Comparison of ENCODE assay signal across 7 cellular contexts in genomic region chr11:118688338-118688737, GRCh38. TPM values are rescaled to one million over a fixed set of nuclear protein-coding genes. Genes with fewer than 3 reads are reported as not detected.
"Had no signal": no experiment of that assay in that cellular context is flagged by ENCODE, and none has a peak within 500 bp of the region (broad histone marks: within the 10 kb centered on the region; RNA-seq: fewer than 3 reads in every experiment).

No MANE protein-coding gene starts in this region.

RNA-seq across cellular contexts. Expression of gene TREH, which starts 8.9 kb away (rescaled TPM):
- total RNA-seq: activated CD4-positive, alpha-beta memory T cell treated with anti-CD3 and anti-CD28 coated beads, Interleukin-2, amount 10 ng/mL, durations not matched to agents 7 days and 5 days; activated naive CD8-positive, alpha-beta T cell treated with anti-CD3 and anti-CD28 coated beads, Interleukin-2, amount 10 ng/mL, durations not matched to agents 7 days and 5 days; endodermal cell; mesenteric fat pad; osteoblast; psoas muscle; right cardiac atrium had no signal
